ENCODE assay signal across 35 cellular contexts in genomic region chr19:31625575-31625974, GRCh38.
DNase-seq lines count a peak whose midpoint lies in the region; ATAC-seq, FAIRE-seq and TF ChIP-seq lines count a peak whose summit lies in the region.
"Had no signal": no experiment of that assay in that cellular context is flagged by ENCODE, and none has a peak within 500 bp of the region (broad histone marks: within the 10 kb centered on the region; RNA-seq: fewer than 3 reads in every experiment).

No MANE protein-coding gene starts in this region.

- no peak overlapping the region for H3K27ac Mint-ChIP-seq in activated CD4-positive, alpha-beta memory T cell treated with anti-CD3 and anti-CD28 coated beads, Interleukin-2, amount 10 ng/mL, durations not matched to agents 7 days and 5 days
- H3K27ac Mint-ChIP-seq: B cell; CD4-positive, alpha-beta memory T cell; CD4-positive, alpha-beta T cell; CD4-positive, CD25-positive, alpha-beta regulatory T cell; CD8-positive, alpha-beta memory T cell; CD8-positive, alpha-beta T cell had no signal

- no peaks in the 10 kb centered on the region for H4K20me1 ChIP-seq in K562 (replicated peaks; ENCODE audit: control insufficient read depth, insufficient read depth, low read length)
- H4K20me1 ChIP-seq: BLaER1; BLaER1 treated with 17β-estradiol and CSF1 and Interleukin-3, amounts not matched to agents 10 nM and 100 nM had no signal

- POLR2A ChIA-PET in HEK293 (lab: Yijun Ruan, JAX) (no interaction called here), K562 (lab: Yijun Ruan, JAX) (interaction anchor here (0.6 kb wide), 1 partner anchor 1209 kb away, joined by 3 read pairs; no protein-coding TSS in a partner anchor)
- POLR2A ChIA-PET in activated CD4-positive, alpha-beta memory T cell treated with anti-CD3 and anti-CD28 coated beads, Interleukin-2, amount 10 ng/mL, durations not matched to agents 7 days and 5 days (lab: Charles Lee) = no interaction called here

- BruUV-seq in K562 (replicated peaks; lab: Mats Ljungman, UMichigan) = no TSS peak

- H3K9ac ChIP-seq in K562 (ENCODE audit: insufficient read depth in 1 of 2, low read depth in 2 of 2, low read length in 2 of 2) = no peak overlapping the region
- H3K9ac ChIP-seq: BLaER1; BLaER1 treated with 17β-estradiol and CSF1 and Interleukin-3, amounts not matched to agents 10 nM and 100 nM had no signal

- DNase-seq in K562 (ENCODE audit: extremely low read depth in 1 of 4, low spot score in 3 of 4) (no peak), left kidney (ENCODE audit: low read depth, low spot score) (peak; percentile 15)
- DNase-seq in activated CD4-positive, alpha-beta memory T cell treated with anti-CD3 and anti-CD28 coated beads, Interleukin-2, amount 10 ng/mL, durations not matched to agents 7 days and 5 days = no peak
- no peak for DNase-seq in activated effector memory CD4-positive, alpha-beta T cell treated with anti-CD3 and anti-CD28 coated beads, Interleukin-2, amount 50 U/mL, for 16 hours
- DNase-seq: 8988T; ACHN; AML-193; BE2C; C1 segment of cervical spinal cord; Caco-2; Calu3; CD4-positive, alpha-beta memory T cell; CD4-positive, alpha-beta T cell; CD4-positive, CD25-positive, alpha-beta regulatory T cell; CD8-positive, alpha-beta memory T cell; CD8-positive, alpha-beta T cell; COR-L47; DMS 273 treated with DMSO at 0.1 percent for 48 hours; DMS153; DMS53; DMS79; DMS79 treated with DMSO at 0.1 percent for 48 hours; DND-41; EL had no signal

- no CpG with 5 or more reads among the region's 1 CpG for WGBS in K562 (ENCODE audit: insufficient coverage, low coverage, missing lambda C conversion rate)

- no peaks in the 10 kb centered on the region for H3K27me3 Mint-ChIP-seq in activated CD4-positive, alpha-beta memory T cell treated with anti-CD3 and anti-CD28 coated beads, Interleukin-2, amount 10 ng/mL, durations not matched to agents 7 days and 5 days
- H3K27me3 Mint-ChIP-seq: B cell; CD4-positive, alpha-beta T cell; CD4-positive, CD25-positive, alpha-beta regulatory T cell had no signal

- no peak overlapping the region for H2AFZ ChIP-seq in K562 (ENCODE audit: low read depth, low read length)

- ATAC-seq in K562 = no peak
- no peak for ATAC-seq in HG03280 (IDR thresholded peaks at IDR 0.05; ENCODE audit: unreplicated experiment)
- ATAC-seq: A549; CD8-positive, alpha-beta T cell had no signal

- in situ Hi-C loops in K562 (cut with MboI) = no loop called here

- no peak for TF ChIP-seq CTCF in HEK293 (tag by site-specific recombination; IDR thresholded peaks at IDR 0.05)
- no peak for TF ChIP-seq CTCF in K562 (IDR thresholded peaks at IDR 0.05 in 2 of 3, conservative IDR thresholded peaks at IDR 0.05 in 1 of 3; ENCODE audit: insufficient read depth in 2 of 3, low read depth in 1 of 3, low read length in 3 of 3)

- H3K27ac ChIP-seq in HEK293 (ENCODE audit: extremely low read depth, low read depth, low read length) (no peak overlapping the region), K562 (ENCODE audit: extremely low read depth, low read depth, low read length) (no peak overlapping the region)
- H3K27ac ChIP-seq: 22Rv1; A549; BLaER1; BLaER1 treated with 17β-estradiol and CSF1 and Interleukin-3, amounts not matched to agents 10 nM and 100 nM; C4-2B had no signal

- peaks cover 4% of the 10 kb centered on the region; the same call in 1 of the 2 replicates for H3K9me3 ChIP-seq in HEK293 (ENCODE audit: control insufficient read depth, insufficient read depth, low read depth, low read length)
- H3K9me3 ChIP-seq in K562 (replicated peaks; ENCODE audit: control insufficient read depth, insufficient read depth, low read depth, low read length) = no peaks in the 10 kb centered on the region
- H3K9me3 ChIP-seq: BE2C, BLaER1, Caco-2 had no signal

- TF ChIP-seq POLR2A in K562 (conservative IDR thresholded peaks at IDR 0.05) = no peak

- H3K4me1 Mint-ChIP-seq in activated CD4-positive, alpha-beta memory T cell treated with anti-CD3 and anti-CD28 coated beads, Interleukin-2, amount 10 ng/mL, durations not matched to agents 7 days and 5 days = no peaks in the 10 kb centered on the region
- H3K4me1 Mint-ChIP-seq: B cell; CD14-positive monocyte; CD4-positive, alpha-beta memory T cell; CD4-positive, CD25-positive, alpha-beta regulatory T cell; CD8-positive, alpha-beta memory T cell had no signal

- H3K9me3 Mint-ChIP-seq in activated CD4-positive, alpha-beta memory T cell treated with anti-CD3 and anti-CD28 coated beads, Interleukin-2, amount 10 ng/mL, durations not matched to agents 7 days and 5 days = no peaks in the 10 kb centered on the region
- H3K9me3 Mint-ChIP-seq: CD4-positive, alpha-beta T cell; CD8-positive, alpha-beta T cell had no signal

- FAIRE-seq in K562 (lab: Jason Lieb, UNC) = no peak
- FAIRE-seq: A204.1, A549, D721Med had no signal

- H3K4me3 ChIP-seq in HEK293 (ENCODE audit: low read depth, low read length) (no peak overlapping the region), K562 (no peak overlapping the region)
- H3K4me3 ChIP-seq: A549; BLaER1; BLaER1 treated with 17β-estradiol and CSF1 and Interleukin-3, amounts not matched to agents 10 nM and 100 nM had no signal

- H3K79me2 ChIP-seq in K562 (ENCODE audit: control insufficient read depth, insufficient read depth, low read length) = no peaks in the 10 kb centered on the region

- no peak for TF ChIP-seq RAD21 in K562 (CRISPR knock-in tag; conservative IDR thresholded peaks at IDR 0.05 in 1 of 2, IDR thresholded peaks at IDR 0.05 in 1 of 2)

- CTCF ChIA-PET in HEK293 (lab: Yijun Ruan, JAX) (no interaction called here), K562 (lab: Yijun Ruan, JAX; ENCODE audit: low intra/inter-chr PET ratio) (no interaction called here)
- CTCF ChIA-PET in activated CD4-positive, alpha-beta memory T cell treated with anti-CD3 and anti-CD28 coated beads, Interleukin-2, amount 10 ng/mL, durations not matched to agents 7 days and 5 days (lab: Charles Lee) = no interaction called here

- intact Hi-C loops in K562 (cut with micrococcal nuclease) = no loop called here

- no peaks in the 10 kb centered on the region for H3K36me3 ChIP-seq in HEK293 (ENCODE audit: control insufficient read depth in 2 of 2, insufficient read depth in 1 of 2, low read length in 2 of 2)
- H3K36me3 ChIP-seq in K562 (ENCODE audit: control insufficient read depth, insufficient read depth, low read length) = no peaks in the 10 kb centered on the region
- H3K36me3 ChIP-seq: BE2C; BLaER1; BLaER1 treated with 17β-estradiol and CSF1 and Interleukin-3, amounts not matched to agents 10 nM and 100 nM had no signal

- no peaks in the 10 kb centered on the region for H3K9me1 ChIP-seq in K562 (ENCODE audit: control insufficient read depth, insufficient read depth, low read length)

- no peaks in the 10 kb centered on the region for H3K4me1 ChIP-seq in HEK293 (ENCODE audit: control insufficient read depth, insufficient read depth, low read length)
- no peaks in the 10 kb centered on the region for H3K4me1 ChIP-seq in K562 (replicated peaks in 1 of 2; ENCODE audit: control insufficient read depth in 2 of 2, insufficient read depth in 2 of 2, low read length in 2 of 2)
- H3K4me1 ChIP-seq: A549; BE2C; BLaER1; BLaER1 treated with 17β-estradiol and CSF1 and Interleukin-3, amounts not matched to agents 10 nM and 100 nM; Caco-2 had no signal

- H3K4me3 Mint-ChIP-seq in activated CD4-positive, alpha-beta memory T cell treated with anti-CD3 and anti-CD28 coated beads, Interleukin-2, amount 10 ng/mL, durations not matched to agents 7 days and 5 days = no peak overlapping the region
- H3K4me3 Mint-ChIP-seq: B cell; CD14-positive monocyte; CD4-positive, alpha-beta memory T cell; CD4-positive, alpha-beta T cell; CD4-positive, CD25-positive, alpha-beta regulatory T cell; CD8-positive, alpha-beta memory T cell; CD8-positive, alpha-beta T cell had no signal

- no peak for TF ChIP-seq EP300 in K562 (IDR thresholded peaks at IDR 0.05; ENCODE audit: low read length)

- peaks cover 0 to 12% of the 10 kb centered on the region in 2 experiments; a peak in 2 of 5 replicates for H3K27me3 ChIP-seq in K562 (ENCODE audit: control insufficient read depth in 2 of 2, insufficient read depth in 2 of 2, low read length in 2 of 2)
- H3K27me3 ChIP-seq: BE2C; BLaER1; BLaER1 treated with 17β-estradiol and CSF1 and Interleukin-3, amounts not matched to agents 10 nM and 100 nM had no signal

- no peaks in the 10 kb centered on the region for H3K36me3 Mint-ChIP-seq in activated CD4-positive, alpha-beta memory T cell treated with anti-CD3 and anti-CD28 coated beads, Interleukin-2, amount 10 ng/mL, durations not matched to agents 7 days and 5 days (ENCODE audit: low read depth)
- H3K36me3 Mint-ChIP-seq: CD14-positive monocyte; CD4-positive, alpha-beta memory T cell; CD4-positive, CD25-positive, alpha-beta regulatory T cell; CD8-positive, alpha-beta memory T cell; CD8-positive, alpha-beta T cell had no signal

- H3K4me2 ChIP-seq in K562 (ENCODE audit: insufficient read depth, low read length) = no peak overlapping the region
- H3K4me2 ChIP-seq: A549; BLaER1; BLaER1 treated with 17β-estradiol and CSF1 and Interleukin-3, amounts not matched to agents 10 nM and 100 nM had no signal

TF ChIP-seq in HEK293, 187 proteins besides CTCF, POLR2A, EP300 and RAD21 (continues in another document):
- peak; percentile 54; the same call in 1 of the 2 replicates for TF ChIP-seq EGR2 (tag by site-specific recombination; IDR thresholded peaks at IDR 0.05; ENCODE audit: low read depth)
- TF ChIP-seq ZNF16 (tag by site-specific recombination; IDR thresholded peaks at IDR 0.05; ENCODE audit: low read depth) = no peak
- no peak for TF ChIP-seq ZNF76 (tag by site-specific recombination; IDR thresholded peaks at IDR 0.05; ENCODE audit: borderline replicate concordance, low read depth)

TF ChIP-seq in K562, 482 proteins besides CTCF, POLR2A, EP300 and RAD21:
- TF ChIP-seq ZNF263 (CRISPR knock-in tag; IDR thresholded peaks at IDR 0.05; ENCODE audit: borderline replicate concordance) = 0 out of 2 replicates have a peak, but pooled peaks have one; percentile 8
- no peak for TF ChIP-seq TRIM25 (IDR thresholded peaks at IDR 0.05; ENCODE audit: borderline replicate concordance)
